In the genomic region with DNA sequence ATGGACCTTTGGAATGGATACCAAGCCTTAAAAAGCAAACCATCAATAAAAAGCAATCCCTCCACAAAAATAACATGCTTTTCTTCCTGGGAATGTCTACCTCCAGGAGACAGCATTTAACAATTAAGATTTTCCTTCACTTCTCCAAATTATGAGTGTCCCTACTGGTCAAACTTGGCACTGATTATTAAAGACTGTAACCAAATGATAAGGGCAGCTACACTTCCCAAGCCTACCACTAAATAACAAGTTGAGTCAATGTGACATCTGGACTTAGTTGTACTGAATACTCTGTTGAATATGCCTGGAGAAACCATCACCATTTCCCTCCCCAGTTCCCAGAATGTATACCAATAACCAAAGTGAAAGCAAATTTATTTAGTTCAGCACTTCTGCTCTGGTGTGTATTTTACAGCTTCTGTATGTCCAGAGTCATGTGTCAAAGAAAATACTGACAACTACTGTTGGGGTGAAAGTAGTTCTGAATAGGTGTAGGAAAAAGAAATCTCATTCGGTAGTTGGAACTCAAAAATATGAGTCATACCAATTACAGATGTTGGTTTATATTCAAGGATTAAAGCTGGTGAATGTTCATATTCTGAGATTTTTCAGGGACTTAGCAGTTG, we compare ENCODE assay signal across 11 cellular contexts.
"Had no signal": no experiment of that assay in that cellular context is flagged by ENCODE, and none has a peak within 500 bp of the region (broad histone marks: within the 10 kb centered on the region; RNA-seq: fewer than 3 reads in every experiment).

No MANE protein-coding gene starts in this region.

- H3K4me3 ChIP-seq: heart left ventricle, spleen, upper lobe of right lung had no signal

- H3K27ac Mint-ChIP-seq: activated naive CD8-positive, alpha-beta T cell treated with anti-CD3 and anti-CD28 coated beads, Interleukin-2, amount 50 U/mL, for 24 hours; stimulated activated naive CD8-positive, alpha-beta T cell treated with anti-CD3 and anti-CD28 coated beads, Interleukin-15, Interleukin-2, amounts not matched to agents 100 ng/mL and 50 ng/mL, for 24 hours had no signal

- H3K36me3 ChIP-seq: heart left ventricle, spleen, upper lobe of right lung had no signal

- ATAC-seq: activated naive CD8-positive, alpha-beta T cell treated with anti-CD3 and anti-CD28 coated beads, Interleukin-2, amount 50 U/mL, for 24 hours; heart left ventricle; sciatic nerve; upper lobe of right lung had no signal

- H3K9me3 ChIP-seq: upper lobe of right lung had no signal

- H3K4me3 Mint-ChIP-seq: activated naive CD8-positive, alpha-beta T cell treated with anti-CD3 and anti-CD28 coated beads, Interleukin-2, amount 50 U/mL, for 24 hours; stimulated activated naive CD8-positive, alpha-beta T cell treated with anti-CD3 and anti-CD28 coated beads, Interleukin-15, Interleukin-2, amounts not matched to agents 100 ng/mL and 50 ng/mL, for 24 hours had no signal

- H3K27me3 ChIP-seq: heart left ventricle, spleen, upper lobe of right lung had no signal

- H3K27me3 Mint-ChIP-seq: activated naive CD8-positive, alpha-beta T cell treated with anti-CD3 and anti-CD28 coated beads, Interleukin-2, amount 50 U/mL, for 24 hours; stimulated activated naive CD8-positive, alpha-beta T cell treated with anti-CD3 and anti-CD28 coated beads, Interleukin-15, Interleukin-2, amounts not matched to agents 100 ng/mL and 50 ng/mL, for 24 hours had no signal

- H3K4me1 Mint-ChIP-seq: activated naive CD8-positive, alpha-beta T cell treated with anti-CD3 and anti-CD28 coated beads, Interleukin-2, amount 50 U/mL, for 24 hours had no signal

- DNase-seq: activated CD4-positive, alpha-beta T cell treated with anti-CD3 and anti-CD28 coated beads, Interleukin-2, amount 50 U/mL, for 1 hour; activated naive CD4-positive, alpha-beta T cell; activated naive CD8-positive, alpha-beta T cell treated with anti-CD3 and anti-CD28 coated beads, Interleukin-2, amount 50 U/mL, for 24 hours; activated T-cell treated with anti-CD3 and anti-CD28 coated beads for 4 hours; aorta; effector CD8-positive, alpha-beta T cell; heart left ventricle; spleen; upper lobe of right lung had no signal
